ENCODE assay signal across 9 cellular contexts in genomic region chr5:154972476-154973080, GRCh38. TPM values are rescaled to one million over a fixed set of nuclear protein-coding genes. Genes with fewer than 3 reads are reported as not detected.
DNase-seq lines count a peak whose midpoint lies in the region; ATAC-seq and TF ChIP-seq lines count a peak whose summit lies in the region.
"Had no signal": no experiment of that assay in that cellular context is flagged by ENCODE, and none has a peak within 500 bp of the region (broad histone marks: within the 10 kb centered on the region; RNA-seq: fewer than 3 reads in every experiment).

No MANE protein-coding gene starts in this region.

- H3K9me3 Mint-ChIP-seq in activated CD4-positive, alpha-beta T cell treated with anti-CD3 and anti-CD28 coated beads, Interleukin-2, amount 10 ng/mL, durations not matched to agents 24 days and 14 days = no peaks in the 10 kb centered on the region
- H3K9me3 Mint-ChIP-seq: activated naive CD8-positive, alpha-beta T cell treated with anti-CD3 and anti-CD28 coated beads, Interleukin-2, amount 10 ng/mL, durations not matched to agents 7 days and 5 days had no signal

- intact Hi-C loops in activated CD4-positive, alpha-beta T cell treated with anti-CD3 and anti-CD28 coated beads, Interleukin-2, amount 10 ng/mL, durations not matched to agents 24 days and 14 days (cut with micrococcal nuclease) = no loop called here

- no peak overlapping the region for H3K4me3 Mint-ChIP-seq in activated CD4-positive, alpha-beta T cell treated with anti-CD3 and anti-CD28 coated beads, Interleukin-2, amount 10 ng/mL, durations not matched to agents 24 days and 14 days
- H3K4me3 Mint-ChIP-seq: activated naive CD8-positive, alpha-beta T cell treated with anti-CD3 and anti-CD28 coated beads, Interleukin-2, amount 10 ng/mL, durations not matched to agents 7 days and 5 days had no signal

- H3K36me3 Mint-ChIP-seq in activated CD4-positive, alpha-beta T cell treated with anti-CD3 and anti-CD28 coated beads, Interleukin-2, amount 10 ng/mL, durations not matched to agents 24 days and 14 days (ENCODE audit: low read depth) = peaks cover 7% of the 10 kb centered on the region

- peaks cover 3% of the 10 kb centered on the region for H3K4me1 Mint-ChIP-seq in activated CD4-positive, alpha-beta T cell treated with anti-CD3 and anti-CD28 coated beads, Interleukin-2, amount 10 ng/mL, durations not matched to agents 24 days and 14 days

- TF ChIP-seq CTCF in brain microvascular endothelial cell (IDR thresholded peaks at IDR 0.05; ENCODE audit: low read depth, low read length, missing control alignments) = peak; percentile 82

- no peaks in the 10 kb centered on the region for H3K27me3 ChIP-seq in brain microvascular endothelial cell (replicated peaks)

- in situ Hi-C loops in brain microvascular endothelial cell (cut with HindIII; ENCODE audit: low pct_ligation_motif_present, low sequenced_read_pairs) = no loop called here

- H3K27me3 Mint-ChIP-seq in activated CD4-positive, alpha-beta T cell treated with anti-CD3 and anti-CD28 coated beads, Interleukin-2, amount 10 ng/mL, durations not matched to agents 24 days and 14 days = no peaks in the 10 kb centered on the region
- H3K27me3 Mint-ChIP-seq: activated naive CD8-positive, alpha-beta T cell treated with anti-CD3 and anti-CD28 coated beads, Interleukin-2, amount 10 ng/mL, durations not matched to agents 7 days and 5 days had no signal

- no peak for ATAC-seq in GM18520 (IDR thresholded peaks at IDR 0.05; ENCODE audit: unreplicated experiment)
- no peak for ATAC-seq in HG03457 (IDR thresholded peaks at IDR 0.05; ENCODE audit: unreplicated experiment)

- DNase-seq in activated CD4-positive, alpha-beta T cell treated with anti-CD3 and anti-CD28 coated beads, Interleukin-2, amount 10 ng/mL, durations not matched to agents 24 days and 14 days = peak; percentile 59
- DNase-seq in activated CD4-positive, alpha-beta T cell treated with anti-CD3 and anti-CD28 coated beads, Interleukin-2, amount 50 U/mL, for 4 hours = no peak
- DNase-seq in NCI-H2171 (lab: John Stamatoyannopoulos, UW) = peak; percentile 7
- peak; percentile 61 for DNase-seq in brain microvascular endothelial cell
- peak; percentile 42 for DNase-seq in kidney glomerular epithelial cell (lab: John Stamatoyannopoulos, UW)
- DNase-seq in NK-92 treated with Interleukin-12 subunit alpha and Interleukin-12 subunit beta, amount 100 ng/mL, for 24 hours (lab: John Stamatoyannopoulos, UW) = no peak
- DNase-seq: activated naive CD8-positive, alpha-beta T cell treated with anti-CD3 and anti-CD28 coated beads, Interleukin-2, amount 10 ng/mL, durations not matched to agents 7 days and 5 days had no signal

- H3K27ac ChIP-seq in brain microvascular endothelial cell = no peak overlapping the region

- no peak overlapping the region for H3K27ac Mint-ChIP-seq in activated CD4-positive, alpha-beta T cell treated with anti-CD3 and anti-CD28 coated beads, Interleukin-2, amount 10 ng/mL, durations not matched to agents 24 days and 14 days
- H3K27ac Mint-ChIP-seq: activated naive CD8-positive, alpha-beta T cell treated with anti-CD3 and anti-CD28 coated beads, Interleukin-2, amount 10 ng/mL, durations not matched to agents 7 days and 5 days had no signal

- no peaks in the 10 kb centered on the region for H3K36me3 ChIP-seq in brain microvascular endothelial cell (replicated peaks)

- H3K4me3 ChIP-seq in brain microvascular endothelial cell (ENCODE audit: low read depth, low read length) = no peak overlapping the region

RNA-seq across cellular contexts. Expression of gene MRPL22, which starts 31.7 kb away (rescaled TPM):
- total RNA-seq in activated CD4-positive, alpha-beta T cell treated with anti-CD3 and anti-CD28 coated beads, Interleukin-2, amount 10 ng/mL, durations not matched to agents 24 days and 14 days = 83.8 and 89.6 TPM in 2 replicates

RNA-seq across cellular contexts. Expression of gene GEMIN5, which starts 34.6 kb away (rescaled TPM):
- 44.7 and 47.5 TPM in 2 replicates for total RNA-seq in activated CD4-positive, alpha-beta T cell treated with anti-CD3 and anti-CD28 coated beads, Interleukin-2, amount 10 ng/mL, durations not matched to agents 24 days and 14 days

RNA-seq across cellular contexts. Expression of gene KIF4B, which starts 41.0 kb away (rescaled TPM):
- total RNA-seq in activated CD4-positive, alpha-beta T cell treated with anti-CD3 and anti-CD28 coated beads, Interleukin-2, amount 10 ng/mL, durations not matched to agents 24 days and 14 days = 0.07 TPM in 1 of 2 replicates, not detected in the other
- total RNA-seq: activated naive CD8-positive, alpha-beta T cell treated with anti-CD3 and anti-CD28 coated beads, Interleukin-2, amount 10 ng/mL, durations not matched to agents 7 days and 5 days had no signal

Comparison
In these comparisons a context has a peak if more than half of its experiments do, and no peak if none do; other contexts are left out.
1. DNase-seq: peak in activated CD4-positive, alpha-beta T cell treated with anti-CD3 and anti-CD28 coated beads, Interleukin-2, amount 10 ng/mL, durations not matched to agents 24 days and 14 days (single experiment), NCI-H2171 (single experiment), brain microvascular endothelial cell (single experiment) and kidney glomerular epithelial cell (single experiment); none in activated CD4-positive, alpha-beta T cell treated with anti-CD3 and anti-CD28 coated beads, Interleukin-2, amount 50 U/mL, for 4 hours (0 of 2) and NK-92 treated with Interleukin-12 subunit alpha and Interleukin-12 subunit beta, amount 100 ng/mL, for 24 hours (single experiment).